17 cellular contexts compared by ENCODE assay signal in the genomic region with DNA sequence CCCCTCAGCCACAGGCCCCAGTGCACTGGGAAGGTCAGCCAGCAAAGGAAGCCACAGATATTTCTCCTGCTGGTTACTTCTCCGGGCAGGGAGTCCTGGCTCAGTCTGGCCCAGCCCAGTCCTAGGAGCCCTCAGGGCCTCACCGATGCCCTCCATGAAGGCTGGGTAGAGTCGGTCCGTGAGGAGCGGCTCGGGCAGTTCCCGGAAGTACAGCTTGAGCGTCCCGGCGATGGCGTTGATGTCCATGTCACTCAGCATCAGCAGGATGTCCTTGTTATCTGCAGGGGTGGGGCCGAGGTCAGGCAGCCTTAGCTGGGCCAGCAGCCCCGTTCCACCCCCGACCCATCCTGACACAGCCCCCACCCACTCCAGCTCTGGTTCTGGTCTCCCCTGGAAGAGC.
"Had no signal": no experiment of that assay in that cellular context is flagged by ENCODE, and none has a peak within 500 bp of the region (broad histone marks: within the 10 kb centered on the region; RNA-seq: fewer than 3 reads in every experiment).

No MANE protein-coding gene starts in this region.

- H3K27me3 ChIP-seq: cardiac muscle cell, neutrophil had no signal

- DNase-seq: activated CD4-positive, alpha-beta T cell treated with anti-CD3 and anti-CD28 coated beads for 1 hour; activated CD8-positive, alpha-beta memory T cell treated with anti-CD3 and anti-CD28 coated beads for 24 hours; activated CD8-positive, alpha-beta memory T cell treated with anti-CD3 and anti-CD28 coated beads, Interleukin-2, amount 50 U/mL, for 48 hours; activated gamma-delta T cell; endodermal cell; foreskin melanocyte; stimulated activated CD4-positive, alpha-beta T cell treated with anti-CD3 and anti-CD28 coated beads, Interleukin-12 subunit alpha, Interleukin-12 subunit beta, amount 100 ng/mL, for 4 hours; stimulated activated CD4-positive, alpha-beta T cell treated with anti-CD3 and anti-CD28 coated beads, Interleukin-1b, Interleukin-23, amount 100 ng/mL, for 48 hours; stimulated activated naive CD4-positive, alpha-beta T cell treated with Interleukin-2 at 50 U/mL for 16 hours; T-helper 17 cell; trophoblast cell; WERI-Rb-1 had no signal

- H2AFZ ChIP-seq: parathyroid adenoma had no signal

- H3K4me1 ChIP-seq: parathyroid adenoma had no signal

- H3K4me3 ChIP-seq: cardiac muscle cell had no signal

- H3K9ac ChIP-seq: parathyroid adenoma had no signal

- H3K9me3 ChIP-seq: neutrophil had no signal

- H3K27ac ChIP-seq: epithelial cell of prostate, neutrophil, parathyroid adenoma, WERI-Rb-1 had no signal

- H3K79me2 ChIP-seq: parathyroid adenoma had no signal

- ATAC-seq: naive thymus-derived CD8-positive, alpha-beta T cell; T-helper 17 cell had no signal
